ENCODE assay signal across 11 cellular contexts in the genomic region with DNA sequence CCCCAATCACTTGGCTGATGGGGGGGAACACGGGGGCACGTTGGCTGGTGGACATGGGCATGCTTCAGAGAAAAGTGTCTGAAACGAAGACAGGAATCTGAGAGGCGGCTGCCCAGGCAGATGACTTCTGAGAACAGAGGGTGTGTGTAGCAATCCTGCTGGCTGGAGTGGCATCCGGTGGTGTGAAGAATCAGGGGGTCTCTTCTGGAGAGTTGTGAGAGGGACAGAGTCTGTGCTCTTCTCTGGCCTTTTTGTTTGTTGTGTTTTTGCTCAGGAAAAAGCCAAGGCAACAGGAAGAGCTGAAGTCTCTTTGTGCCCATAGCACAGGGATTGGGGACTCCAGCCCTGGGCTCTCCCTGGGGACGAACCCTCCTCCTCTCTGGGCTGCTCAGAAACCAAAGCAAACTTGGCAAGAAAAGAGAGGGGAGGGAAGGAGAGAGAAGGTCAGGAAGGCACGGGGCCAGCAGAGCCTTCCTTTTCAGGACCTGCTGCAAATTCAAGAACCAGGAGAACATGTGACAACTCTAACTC.
DNase-seq lines count a peak whose midpoint lies in the region; ATAC-seq and TF ChIP-seq lines count a peak whose summit lies in the region.
"Had no signal": no experiment of that assay in that cellular context is flagged by ENCODE, and none has a peak within 500 bp of the region (broad histone marks: within the 10 kb centered on the region; RNA-seq: fewer than 3 reads in every experiment).

No MANE protein-coding gene starts in this region.

- intact Hi-C loops in lower lobe of right lung (cut with DNase I) = no loop called here
- intact Hi-C loops in testis (cut with DNase I; ENCODE audit: low total_unique reads) = loop anchor here (5.0 kb wide), 1 partner anchor 415 kb away; no protein-coding TSS in a partner anchor

- DNase-seq in NB4 (ENCODE audit: low read depth) = peak; percentile 30
- DNase-seq in chondrocyte (ENCODE audit: low spot score) = peak; percentile 38
- peak; percentile 44 for DNase-seq in lower lobe of right lung
- peak; percentile 84 for DNase-seq in testis
- DNase-seq in naive thymus-derived CD8-positive, alpha-beta T cell = no peak
- DNase-seq in activated naive CD4-positive, alpha-beta T cell (lab: John Stamatoyannopoulos, UW) = no peak
- no peak for DNase-seq in NOMO-1 treated with dmso at 0.1 percent for 144 hours (lab: John Stamatoyannopoulos, UW; ENCODE audit: unreplicated experiment)
- no peak for DNase-seq in NCI-H748 (lab: John Stamatoyannopoulos, UW; ENCODE audit: unreplicated experiment)
- DNase-seq: NCI-H446 treated with DMSO at 0.1 percent for 48 hours, SHP77 treated with DMSO at 0.1 percent for 48 hours had no signal

- POLR2A ChIA-PET in naive thymus-derived CD8-positive, alpha-beta T cell (lab: Charles Lee) = no interaction called here

- H3K9me3 ChIP-seq in lower lobe of right lung (no peaks in the 10 kb centered on the region), testis (no peaks in the 10 kb centered on the region)

- H3K36me3 Mint-ChIP-seq in chondrocyte (ENCODE audit: low read depth) = no peaks in the 10 kb centered on the region
- no peaks in the 10 kb centered on the region for H3K36me3 Mint-ChIP-seq in naive thymus-derived CD8-positive, alpha-beta T cell

- H3K4me3 ChIP-seq in NB4 (ENCODE audit: low read depth, low read length) (no peak overlapping the region), lower lobe of right lung (no peak overlapping the region), testis (no peak overlapping the region)

- TF ChIP-seq CTCF in NB4 (IDR thresholded peaks at IDR 0.05; ENCODE audit: low read depth, low read length) (no peak), chondrocyte (IDR thresholded peaks at IDR 0.05) (no peak), lower lobe of right lung (IDR thresholded peaks at IDR 0.05) (no peak), testis (IDR thresholded peaks at IDR 0.05) (no peak)

- peaks cover 2% of the 10 kb centered on the region for H3K27me3 Mint-ChIP-seq in chondrocyte (ENCODE audit: low read depth)
- peaks cover 6 to 32% (median 13%) of the 10 kb centered on the region in 5 donors for H3K27me3 Mint-ChIP-seq in naive thymus-derived CD8-positive, alpha-beta T cell

- H3K4me3 Mint-ChIP-seq in chondrocyte (ENCODE audit: unreplicated experiment) = no peak overlapping the region
- no peak overlapping the region for H3K4me3 Mint-ChIP-seq in naive thymus-derived CD8-positive, alpha-beta T cell

- H3K4me1 ChIP-seq in lower lobe of right lung (peaks cover 21% of the 10 kb centered on the region), testis (peaks cover 47% of the 10 kb centered on the region)

- H3K36me3 ChIP-seq in lower lobe of right lung (no peaks in the 10 kb centered on the region), testis (ENCODE audit: low read depth, missing control alignments) (no peaks in the 10 kb centered on the region)

- H3K27me3 ChIP-seq in lower lobe of right lung (ENCODE audit: low read depth) = no peaks in the 10 kb centered on the region
- no peaks in the 10 kb centered on the region for H3K27me3 ChIP-seq in testis

- WGBS in testis, 2 donors = 26 to 29% methylated on average over 7 of the region's 7 CpGs

- H3K27ac Mint-ChIP-seq in chondrocyte (ENCODE audit: unreplicated experiment) = peak overlapping the region; percentile 84
- peak overlapping the region in 1 of 10 donors; percentile 66 for H3K27ac Mint-ChIP-seq in naive thymus-derived CD8-positive, alpha-beta T cell

- H3K4me1 Mint-ChIP-seq in chondrocyte (ENCODE audit: low read depth) = peaks cover 32% of the 10 kb centered on the region
- peaks cover 0 to 5% (median 2%) of the 10 kb centered on the region in 4 donors for H3K4me1 Mint-ChIP-seq in naive thymus-derived CD8-positive, alpha-beta T cell

- ATAC-seq in lower lobe of right lung = peak; percentile 7 to 34
- ATAC-seq in naive thymus-derived CD8-positive, alpha-beta T cell = no peak

- H3K9me3 Mint-ChIP-seq in chondrocyte (ENCODE audit: low read depth) = no peaks in the 10 kb centered on the region
- H3K9me3 Mint-ChIP-seq in naive thymus-derived CD8-positive, alpha-beta T cell = no peaks in the 10 kb centered on the region

- TF ChIP-seq POLR2A in NB4 (IDR thresholded peaks at IDR 0.05; ENCODE audit: extremely low read depth, insufficient read length) (no peak), testis (IDR thresholded peaks at IDR 0.05) (no peak)

- peak overlapping the region; percentile 24 for H3K27ac ChIP-seq in lower lobe of right lung
- H3K27ac ChIP-seq in testis = peak overlapping the region; percentile 47 to 57
- H3K27ac ChIP-seq: VCaP had no signal

Comparison
In these comparisons a context has a peak if more than half of its experiments do, and no peak if none do; other contexts are left out.
1. DNase-seq: peak in NB4 (single experiment), chondrocyte (single experiment), lower lobe of right lung (single experiment) and testis (single experiment); none in naive thymus-derived CD8-positive, alpha-beta T cell (0 of 10), activated naive CD4-positive, alpha-beta T cell (0 of 4), NOMO-1 treated with dmso at 0.1 percent for 144 hours (single experiment) and NCI-H748 (single experiment).
2. ATAC-seq: peak in lower lobe of right lung (2 of 2); none in naive thymus-derived CD8-positive, alpha-beta T cell (0 of 2).